Comparison of ENCODE assay signal across 28 cellular contexts in genomic region chr17:15918261-15918660, GRCh38. TPM values are rescaled to one million over a fixed set of nuclear protein-coding genes. Genes with fewer than 3 reads are reported as not detected.
"Had no signal": no experiment of that assay in that cellular context is flagged by ENCODE, and none has a peak within 500 bp of the region (broad histone marks: within the 10 kb centered on the region; RNA-seq: fewer than 3 reads in every experiment).

No MANE protein-coding gene starts in this region.

- H3K9ac ChIP-seq: parathyroid adenoma had no signal

- H3K4me3 Mint-ChIP-seq: activated naive CD4-positive, alpha-beta T cell treated with anti-CD3 and anti-CD28 coated beads for 36 hours; activated naive CD8-positive, alpha-beta T cell treated with anti-CD3 and anti-CD28 coated beads for 36 hours; dendritic cell treated with granulocyte-macrophage colony-stimulating factor and Interleukin-4, amounts not matched to agents 40 ng/mL and 50 ng/mL, for 4 days; mesothelial cell of epicardium; naive B cell; stimulated activated naive B cell treated with anti-CD40 and anti-IgM and Interleukin-4, amounts not matched to agents 10 μg/mL and 1 μg/mL and 100 μg/mL, for 72 hours had no signal

- H3K27ac Mint-ChIP-seq: activated naive CD4-positive, alpha-beta T cell treated with anti-CD3 and anti-CD28 coated beads for 36 hours; activated naive CD8-positive, alpha-beta T cell treated with anti-CD3 and anti-CD28 coated beads for 36 hours; dendritic cell treated with granulocyte-macrophage colony-stimulating factor and Interleukin-4, amounts not matched to agents 40 ng/mL and 50 ng/mL, for 4 days; mesothelial cell of epicardium; naive B cell; nephron progenitor cell; stimulated activated naive B cell treated with anti-CD40 and anti-IgM and Interleukin-4, amounts not matched to agents 10 μg/mL and 1 μg/mL and 100 μg/mL, for 72 hours had no signal

- H3K36me3 Mint-ChIP-seq: activated naive CD8-positive, alpha-beta T cell treated with anti-CD3 and anti-CD28 coated beads for 36 hours; mesothelial cell of epicardium; naive B cell; stimulated activated naive B cell treated with anti-CD40 and anti-IgM and Interleukin-4, amounts not matched to agents 10 μg/mL and 1 μg/mL and 100 μg/mL, for 72 hours had no signal

- H3K27me3 ChIP-seq: brain microvascular endothelial cell, right atrium auricular region, thyroid gland had no signal

- H3K4me1 ChIP-seq: parathyroid adenoma had no signal

- H3K9me3 Mint-ChIP-seq: dendritic cell treated with granulocyte-macrophage colony-stimulating factor and Interleukin-4, amounts not matched to agents 40 ng/mL and 50 ng/mL, for 4 days; stimulated activated naive B cell treated with anti-CD40 and anti-IgM and Interleukin-4, amounts not matched to agents 10 μg/mL and 1 μg/mL and 100 μg/mL, for 72 hours had no signal

- H3K27ac ChIP-seq: adrenal gland, brain microvascular endothelial cell, epithelial cell of prostate, neutrophil, parathyroid adenoma, right atrium auricular region, stomach, thyroid gland had no signal

- H3K9me3 ChIP-seq: adrenal gland, neutrophil, right atrium auricular region, thyroid gland had no signal

- ATAC-seq: activated CD4-positive, CD25-positive, alpha-beta regulatory T cell treated with anti-CD3 and anti-CD28 coated beads, Interleukin-2, amount 50 U/mL, for 24 hours; stimulated activated naive B cell treated with anti-CD40 and anti-IgM and Interleukin-4, amounts not matched to agents 10 μg/mL and 1 μg/mL and 100 μg/mL, for 72 hours had no signal

- H3K4me3 ChIP-seq: adrenal gland had no signal

- H3K4me1 Mint-ChIP-seq: activated naive CD8-positive, alpha-beta T cell treated with anti-CD3 and anti-CD28 coated beads for 36 hours; mesothelial cell of epicardium; naive B cell had no signal

- H3K36me3 ChIP-seq: adrenal gland, brain microvascular endothelial cell, neutrophil, right atrium auricular region, stomach, thyroid gland had no signal

- FAIRE-seq: endometrium, frontal cortex, islet of Langerhans had no signal

- DNase-seq: activated CD4-positive, alpha-beta T cell treated with anti-CD3 and anti-CD28 coated beads for 48 hours; activated CD4-positive, alpha-beta T cell treated with anti-CD3 and anti-CD28 coated beads, Interleukin-2, amount 50 U/mL, for 48 hours; activated CD8-positive, alpha-beta memory T cell treated with anti-CD3 and anti-CD28 coated beads for 24 hours; activated effector memory CD4-positive, alpha-beta T cell treated with anti-CD3 and anti-CD28 coated beads, Interleukin-2, amount 50 U/mL, for 16 hours; activated naive CD4-positive, alpha-beta T cell treated with anti-CD3 and anti-CD28 coated beads for 36 hours; activated naive CD8-positive, alpha-beta T cell treated with anti-CD3 and anti-CD28 coated beads for 36 hours; aorta; brain microvascular endothelial cell; caudate nucleus; mammary epithelial cell; naive B cell; nephron progenitor cell; stimulated activated CD4-positive, alpha-beta T cell treated with anti-CD3 and anti-CD28 coated beads, Interleukin-15, amount 100 ng/mL, for 24 hours; stimulated activated CD4-positive, alpha-beta T cell treated with anti-CD3 and anti-CD28 coated beads, Interleukin-2, amount 100 ng/mL, for 24 hours; stimulated activated naive B cell treated with anti-CD40 and anti-IgM and Interleukin-4, amounts not matched to agents 10 μg/mL and 1 μg/mL and 100 μg/mL, for 72 hours had no signal

RNA-seq across cellular contexts. Expression of gene ADORA2B, which starts 26.7 kb away (rescaled TPM):
- total RNA-seq: thyroid gland had no signal
